17 cellular contexts compared by ENCODE assay signal in genomic region chr2:142718731-142719130, GRCh38.
DNase-seq lines count a peak whose midpoint lies in the region; ATAC-seq, FAIRE-seq and TF ChIP-seq lines count a peak whose summit lies in the region.
"Had no signal": no experiment of that assay in that cellular context is flagged by ENCODE, and none has a peak within 500 bp of the region (broad histone marks: within the 10 kb centered on the region; RNA-seq: fewer than 3 reads in every experiment).

No MANE protein-coding gene starts in this region.

- no peak overlapping the region for H2BK120ac ChIP-seq in H1 (replicated peaks; ENCODE audit: low read depth, low read length)
- no peak overlapping the region for H2BK120ac ChIP-seq in trophoblast cell (ENCODE audit: insufficient read depth, low read length, poor library complexity)

- H2AFZ ChIP-seq in H1 (ENCODE audit: low read length) (no peak overlapping the region), trophoblast cell (ENCODE audit: insufficient read depth, low read length, poor library complexity) (no peak overlapping the region)

- H3K14ac ChIP-seq in H1 (ENCODE audit: insufficient read length) (no peak overlapping the region), trophoblast cell (ENCODE audit: low read length) (no peak overlapping the region)

- H4K8ac ChIP-seq in H1 (ENCODE audit: extremely low read depth, insufficient read depth, low read length) (no peak overlapping the region), trophoblast cell (ENCODE audit: low read depth, low read length) (no peak overlapping the region)

- H3K79me1 ChIP-seq in H1 (ENCODE audit: low read depth, low read length) (no peaks in the 10 kb centered on the region), trophoblast cell (ENCODE audit: low read length) (no peaks in the 10 kb centered on the region)

- no peaks in the 10 kb centered on the region for H3K36me3 ChIP-seq in H1 (ENCODE audit: control insufficient read depth in 2 of 4, insufficient read depth in 4 of 4, low read length in 3 of 4)
- H3K36me3 ChIP-seq in trophoblast cell (ENCODE audit: control insufficient read depth in 1 of 2, insufficient read depth in 2 of 2, low read length in 2 of 2) = no peaks in the 10 kb centered on the region
- H3K36me3 ChIP-seq: BLaER1 treated with 17β-estradiol and CSF1 and Interleukin-3, amounts not matched to agents 10 nM and 100 nM had no signal

- H4K20me1 ChIP-seq in H1 (replicated peaks in 1 of 2; ENCODE audit: control insufficient read depth in 1 of 2, insufficient read depth in 2 of 2, low read length in 2 of 2) = no peaks in the 10 kb centered on the region
- H4K20me1 ChIP-seq: BLaER1 treated with 17β-estradiol and CSF1 and Interleukin-3, amounts not matched to agents 10 nM and 100 nM had no signal

- H4K5ac ChIP-seq in H1 (ENCODE audit: insufficient read length, low read depth, low read length) = no peak overlapping the region

- POLR2A ChIA-PET in H1 (lab: Charles Lee; ENCODE audit: partially characterized antibody) = no interaction called here

- H4K91ac ChIP-seq in H1 (replicated peaks; ENCODE audit: insufficient read length, low read length) (no peak overlapping the region), trophoblast cell (ENCODE audit: low read depth, low read length) (no peak overlapping the region)

- TF ChIP-seq POLR2A in H1 (IDR thresholded peaks at IDR 0.05; ENCODE audit: control extremely low read depth in 1 of 2, low read depth in 2 of 2, low read length in 2 of 2) = no peak

- H2BK5ac ChIP-seq in H1 (ENCODE audit: low read depth, low read length) (no peak overlapping the region), trophoblast cell (ENCODE audit: low read depth, low read length, poor library complexity) (no peak overlapping the region)

- no peak for TF ChIP-seq CTCF in H1 (IDR thresholded peaks at IDR 0.05; ENCODE audit: control extremely low read depth in 1 of 3, insufficient read depth in 1 of 3, low read depth in 1 of 3, low read length in 3 of 3)

- WGBS in H1 (ENCODE audit: extremely low coverage in 1 of 2, insufficient coverage in 1 of 2, insufficient read length in 1 of 2, insufficient replicate concordance in 2 of 2, low coverage in 1 of 2, low lambda C conversion rate in 2 of 2, missing lambda C conversion rate in 1 of 2), 2 experiments = 95% methylated on average over 5 of the region's 5 CpGs; no CpG with 5 or more reads in 1 of the 2 experiments
- no CpG with 5 or more reads among the region's 5 CpGs for WGBS in trophoblast cell (ENCODE audit: extremely low coverage, insufficient coverage, insufficient read length)

- H3K9me3 ChIP-seq in H1 (ENCODE audit: insufficient read depth in 2 of 2, low read depth in 1 of 2, low read length in 1 of 2) = no peaks in the 10 kb centered on the region
- no peaks in the 10 kb centered on the region for H3K9me3 ChIP-seq in trophoblast cell (ENCODE audit: insufficient read depth, low read depth, low read length)
- H3K9me3 ChIP-seq: BLaER1 treated with 17β-estradiol and CSF1 and Interleukin-3, amounts not matched to agents 10 nM and 100 nM had no signal

- H3K4me1 ChIP-seq in H1 (replicated peaks in 1 of 4; ENCODE audit: control insufficient read depth in 3 of 4, insufficient read depth in 4 of 4, low read length in 3 of 4) (peaks cover 0 to 10% (median 0%) of the 10 kb centered on the region in 4 experiments; a peak in 1 of 7 replicates), trophoblast cell (ENCODE audit: control insufficient read depth in 1 of 2, insufficient read depth in 2 of 2, low read length in 2 of 2) (no peaks in the 10 kb centered on the region)
- H3K4me1 ChIP-seq: BLaER1 treated with 17β-estradiol and CSF1 and Interleukin-3, amounts not matched to agents 10 nM and 100 nM had no signal

- no peak overlapping the region for H3K18ac ChIP-seq in H1 (ENCODE audit: extremely low read depth, low read length)
- no peak overlapping the region for H3K18ac ChIP-seq in trophoblast cell (ENCODE audit: low read length)

- DNase-seq in NCI-H2171 (lab: John Stamatoyannopoulos, UW) = peak; percentile 38
- no peak for DNase-seq in H1 (ENCODE audit: low read depth in 1 of 2, low spot score in 2 of 2)
- peak; percentile 9 to 61 for DNase-seq in trophoblast cell
- no peak for DNase-seq in activated gamma-delta T cell (lab: John Stamatoyannopoulos, UW)
- DNase-seq: CD8-positive, alpha-beta T cell; DMS 273 treated with DMSO at 0.1 percent for 48 hours; DMS53; DND-41; EL; GOT3; H9 had no signal

- no peak for FAIRE-seq in H1 (lab: Jason Lieb, UNC)
- FAIRE-seq: GM12878, GM19239, K562 had no signal

- no peak overlapping the region for H3K56ac ChIP-seq in H1 (replicated peaks; ENCODE audit: insufficient read length, low read depth, low read length)

- H3K4me3 ChIP-seq in H1 (ENCODE audit: extremely low read depth in 1 of 4, insufficient read depth in 2 of 4, low read depth in 3 of 4, low read length in 4 of 4) = no peak overlapping the region
- no peak overlapping the region for H3K4me3 ChIP-seq in trophoblast cell (ENCODE audit: low read depth, low read length)
- H3K4me3 ChIP-seq: BLaER1 treated with 17β-estradiol and CSF1 and Interleukin-3, amounts not matched to agents 10 nM and 100 nM; GM12878; K562 had no signal

- H3K27ac ChIP-seq in H1 (ENCODE audit: low read depth, low read length) = no peak overlapping the region
- H3K27ac ChIP-seq in trophoblast cell (ENCODE audit: low read depth, low read length) = no peak overlapping the region
- H3K27ac ChIP-seq: BLaER1 treated with 17β-estradiol and CSF1 and Interleukin-3, amounts not matched to agents 10 nM and 100 nM had no signal

- H4K12ac ChIP-seq in trophoblast cell (ENCODE audit: low read depth, low read length) = no peak overlapping the region

- H3K27me3 ChIP-seq in H1 (replicated peaks in 1 of 4; ENCODE audit: control insufficient read depth in 3 of 4, extremely low read depth in 1 of 4, insufficient read depth in 3 of 4, low read length in 3 of 4) (no peaks in the 10 kb centered on the region), trophoblast cell (ENCODE audit: insufficient read depth, low read length) (no peaks in the 10 kb centered on the region)
- H3K27me3 ChIP-seq: BLaER1 treated with 17β-estradiol and CSF1 and Interleukin-3, amounts not matched to agents 10 nM and 100 nM had no signal

- H3K23ac ChIP-seq in H1 (ENCODE audit: insufficient read length) (peak overlapping the region; percentile 17), trophoblast cell (ENCODE audit: low read length) (no peak overlapping the region)

- TF ChIP-seq RAD21 in H1 (IDR thresholded peaks at IDR 0.05 in 1 of 2, conservative IDR thresholded peaks at IDR 0.05 in 1 of 2; ENCODE audit: low read depth in 2 of 2, low read length in 2 of 2) = no peak

- TF ChIP-seq EP300 in H1 (IDR thresholded peaks at IDR 0.05; ENCODE audit: borderline replicate concordance in 1 of 2, low read depth in 2 of 2, low read length in 2 of 2) = no peak

- H3K4ac ChIP-seq in H1 (replicated peaks; ENCODE audit: insufficient read length, low read depth, low read length) (no peak overlapping the region), trophoblast cell (ENCODE audit: low read depth, low read length) (no peak overlapping the region)

- H3K4me2 ChIP-seq in H1 (ENCODE audit: insufficient read depth in 1 of 2, low read depth in 2 of 2, low read length in 2 of 2) (no peak overlapping the region), trophoblast cell (ENCODE audit: low read length) (no peak overlapping the region)
- H3K4me2 ChIP-seq: BLaER1 treated with 17β-estradiol and CSF1 and Interleukin-3, amounts not matched to agents 10 nM and 100 nM had no signal

- no peaks in the 10 kb centered on the region; the same call in 1 of the 2 replicates for H3K23me2 ChIP-seq in H1 (ENCODE audit: low read depth, low read length)

- CTCF ChIA-PET in H1 (lab: Charles Lee; ENCODE audit: partially characterized antibody) = interaction anchor here (1.3 to 2.0 kb wide), 2 partner anchors 9 to 271 kb away, joined by 3 to 5 read pairs; no protein-coding TSS in a partner anchor

- H3K9ac ChIP-seq in H1 (replicated peaks in 1 of 4; ENCODE audit: extremely low read depth in 1 of 4, low read depth in 3 of 4, low read length in 3 of 4) (no peak overlapping the region), trophoblast cell (ENCODE audit: low read length) (no peak overlapping the region)
- H3K9ac ChIP-seq: BLaER1 treated with 17β-estradiol and CSF1 and Interleukin-3, amounts not matched to agents 10 nM and 100 nM had no signal

- H2BK12ac ChIP-seq in H1 (ENCODE audit: low read depth, low read length) (no peak overlapping the region), trophoblast cell (ENCODE audit: low read length) (no peak overlapping the region)

- H2BK20ac ChIP-seq in H1 (ENCODE audit: low read length) = no peak overlapping the region

- no peak overlapping the region for H2AK5ac ChIP-seq in H1 (ENCODE audit: low read depth, low read length)
- no peak overlapping the region for H2AK5ac ChIP-seq in trophoblast cell (ENCODE audit: low read length)

- ATAC-seq in esophagus mucosa (no peak), GM21786 (IDR thresholded peaks at IDR 0.05; ENCODE audit: unreplicated experiment) (no peak)
- ATAC-seq: CD8-positive, alpha-beta T cell; GM12878; K562 had no signal

- H2BK15ac ChIP-seq in H1 (ENCODE audit: low read length) = no peak overlapping the region

- H3K79me2 ChIP-seq in H1 (ENCODE audit: control insufficient read depth in 1 of 2, insufficient read depth in 2 of 2, low read length in 2 of 2) (no peaks in the 10 kb centered on the region), trophoblast cell (ENCODE audit: control insufficient read depth, insufficient read depth, low read length, poor library complexity) (no peaks in the 10 kb centered on the region)

TF ChIP-seq in H1, 55 proteins besides CTCF, POLR2A, EP300 and RAD21:
- TF ChIP-seq MAFK (IDR thresholded peaks at IDR 0.05; ENCODE audit: low read depth, low read length) (no peak), ASH2L (IDR thresholded peaks at IDR 0.05; ENCODE audit: low read length) (no peak)

Comparison
In these comparisons a context has a peak if more than half of its experiments do, and no peak if none do; other contexts are left out.
1. DNase-seq: peak in NCI-H2171 (single experiment) and trophoblast cell (2 of 2); none in H1 (0 of 2) and activated gamma-delta T cell (single experiment).